In genomic region chr10:88226027-88226690, GRCh38 we compare ENCODE assay signal across 19 cellular contexts.
DNase-seq lines count a peak whose midpoint lies in the region; ATAC-seq, FAIRE-seq and TF ChIP-seq lines count a peak whose summit lies in the region.
"Had no signal": no experiment of that assay in that cellular context is flagged by ENCODE, and none has a peak within 500 bp of the region (broad histone marks: within the 10 kb centered on the region; RNA-seq: fewer than 3 reads in every experiment).

No MANE protein-coding gene starts in this region.

- no peak for TF ChIP-seq POLR2A in body of pancreas (IDR thresholded peaks at IDR 0.05)

- H3K9me3 Mint-ChIP-seq in endodermal cell: no peaks in the 10 kb centered on the region

- DNase-seq in GM19239 (ENCODE audit: insufficient read length, low spot score) (no peak), body of pancreas (no peak), right cardiac atrium (no peak), mucosa of gallbladder (ENCODE audit: low spot score) (no peak), endodermal cell (no peak)
- DNase-seq in activated effector memory CD4-positive, alpha-beta T cell treated with anti-CD3 and anti-CD28 coated beads, Interleukin-2, amount 50 U/mL, for 16 hours: no peak
- DNase-seq: CD4-positive, alpha-beta memory T cell; GOT3; MV-4-11; NCI-H1694 treated with DMSO at 0.1 percent for 48 hours; NCI-H2227 treated with DMSO at 0.1 percent for 48 hours; NCI-H510A treated with DMSO at 0.1 percent for 48 hours; NCI-H774; SHP77 had no signal

- peaks cover 10% of the 10 kb centered on the region for H3K4me1 Mint-ChIP-seq in endodermal cell
- H3K4me1 Mint-ChIP-seq: CD4-positive, alpha-beta memory T cell had no signal

- H3K36me3 Mint-ChIP-seq in endodermal cell (ENCODE audit: low read depth): no peaks in the 10 kb centered on the region

- WGBS in body of pancreas, 2 donors: 3 to 16% methylated on average over 2 of the region's 2 CpGs
- WGBS in right cardiac atrium: 22% methylated on average over 2 of the region's 2 CpGs
- WGBS in endodermal cell (ENCODE audit: insufficient coverage in 1 of 2, insufficient read length in 1 of 2), 2 experiments: 88 to 89% methylated on average over 1 to 2 of the region's 2 CpGs

- H3K4me1 ChIP-seq in body of pancreas (peaks cover 25% of the 10 kb centered on the region), right cardiac atrium (ENCODE audit: control insufficient read depth, insufficient read depth, low read length) (peaks cover 4% of the 10 kb centered on the region), skeletal muscle tissue (ENCODE audit: control insufficient read depth in 3 of 3, insufficient read depth in 3 of 3, low read length in 3 of 3) (peaks cover 11 to 26% (median 18%) of the 10 kb centered on the region in 3 donors), endodermal cell (ENCODE audit: control insufficient read depth, insufficient read depth, low read length) (peaks cover 5% of the 10 kb centered on the region)
- H3K4me1 ChIP-seq: BLaER1 had no signal

- peaks cover 1% of the 10 kb centered on the region for H3K27me3 Mint-ChIP-seq in endodermal cell (ENCODE audit: insufficient read depth)
- H3K27me3 Mint-ChIP-seq: CD4-positive, alpha-beta memory T cell had no signal

- ATAC-seq in body of pancreas (peak; percentile 43), right cardiac atrium (peak; percentile 36 to 81)

- H3K36me3 ChIP-seq in body of pancreas (replicated peaks in 1 of 2; ENCODE audit: insufficient read depth in 1 of 2, low read depth in 2 of 2): no peaks in the 10 kb centered on the region
- H3K36me3 ChIP-seq in skeletal muscle tissue (ENCODE audit: control insufficient read depth in 3 of 3, insufficient read depth in 3 of 3, low read length in 3 of 3): no peaks in the 10 kb centered on the region
- no peaks in the 10 kb centered on the region for H3K36me3 ChIP-seq in endodermal cell (ENCODE audit: control insufficient read depth, insufficient read depth, low read length)
- H3K36me3 ChIP-seq: BLaER1 had no signal

- H3K4me3 Mint-ChIP-seq in endodermal cell: no peak overlapping the region
- H3K4me3 Mint-ChIP-seq: CD4-positive, alpha-beta memory T cell had no signal

- TF ChIP-seq CTCF in body of pancreas (IDR thresholded peaks at IDR 0.05) (no peak), endodermal cell (conservative IDR thresholded peaks at IDR 0.05) (no peak)

- H3K27me3 ChIP-seq in body of pancreas (no peaks in the 10 kb centered on the region), right cardiac atrium (ENCODE audit: control insufficient read depth, insufficient read depth) (no peaks in the 10 kb centered on the region), skeletal muscle tissue (ENCODE audit: control insufficient read depth in 3 of 3, insufficient read depth in 3 of 3, low read length in 3 of 3) (no peaks in the 10 kb centered on the region), endodermal cell (ENCODE audit: control insufficient read depth, insufficient read depth, low read length, poor library complexity, severe bottlenecking) (peaks cover 9% of the 10 kb centered on the region)
- H3K27me3 ChIP-seq: BLaER1 had no signal

- H3K4me3 ChIP-seq in body of pancreas: no peak overlapping the region
- no peak overlapping the region for H3K4me3 ChIP-seq in right cardiac atrium (ENCODE audit: low read length)
- H3K4me3 ChIP-seq in skeletal muscle tissue (ENCODE audit: low read length in 3 of 3): no peak overlapping the region
- no peak overlapping the region for H3K4me3 ChIP-seq in endodermal cell (ENCODE audit: low read length)
- H3K4me3 ChIP-seq: BLaER1 had no signal

- H3K9ac ChIP-seq in skeletal muscle tissue (ENCODE audit: low read depth in 1 of 3, low read length in 3 of 3) (no peak overlapping the region), endodermal cell (ENCODE audit: extremely low read depth, low read length, poor library complexity, severe bottlenecking) (no peak overlapping the region)
- H3K9ac ChIP-seq: BLaER1, KMS-11 had no signal

- H3K27ac Mint-ChIP-seq in endodermal cell: no peak overlapping the region
- H3K27ac Mint-ChIP-seq: CD4-positive, alpha-beta memory T cell had no signal

- peak; percentile 62 for FAIRE-seq in GM19239 (lab: Jason Lieb, UNC)
- FAIRE-seq: GM12891, RCC 7860 had no signal

- intact Hi-C loops in body of pancreas (cut with DNase I): no loop called here
- intact Hi-C loops in right cardiac atrium (cut with DNase I): loop anchor here in 2 of 4 donors (5.0 kb wide), 2 partner anchors 364 to 419 kb away; partner anchors contain the start of genes KLLN (in 1 of the 2) and PTEN (in 1 of the 2)

- H3K27ac ChIP-seq in body of pancreas: peak overlapping the region in 2 of 4 donors; percentile 23 to 49
- no peak overlapping the region for H3K27ac ChIP-seq in right cardiac atrium (ENCODE audit: low read length)
- peak overlapping the region; percentile 73 for H3K27ac ChIP-seq in skeletal muscle tissue (ENCODE audit: low read depth, low read length)
- H3K27ac ChIP-seq in endodermal cell (ENCODE audit: low read depth, low read length): no peak overlapping the region
- H3K27ac ChIP-seq: BLaER1, KMS-11 had no signal

- H3K9me3 ChIP-seq in body of pancreas: no peaks in the 10 kb centered on the region
- H3K9me3 ChIP-seq in right cardiac atrium (ENCODE audit: control insufficient read depth, low read length): no peaks in the 10 kb centered on the region
- no peaks in the 10 kb centered on the region for H3K9me3 ChIP-seq in skeletal muscle tissue (ENCODE audit: control insufficient read depth in 3 of 3, low read length in 3 of 3)
- H3K9me3 ChIP-seq in endodermal cell (ENCODE audit: control insufficient read depth, low read length): peaks cover 5% of the 10 kb centered on the region
